Comparison of ENCODE assay signal across 31 cellular contexts in the genomic region with DNA sequence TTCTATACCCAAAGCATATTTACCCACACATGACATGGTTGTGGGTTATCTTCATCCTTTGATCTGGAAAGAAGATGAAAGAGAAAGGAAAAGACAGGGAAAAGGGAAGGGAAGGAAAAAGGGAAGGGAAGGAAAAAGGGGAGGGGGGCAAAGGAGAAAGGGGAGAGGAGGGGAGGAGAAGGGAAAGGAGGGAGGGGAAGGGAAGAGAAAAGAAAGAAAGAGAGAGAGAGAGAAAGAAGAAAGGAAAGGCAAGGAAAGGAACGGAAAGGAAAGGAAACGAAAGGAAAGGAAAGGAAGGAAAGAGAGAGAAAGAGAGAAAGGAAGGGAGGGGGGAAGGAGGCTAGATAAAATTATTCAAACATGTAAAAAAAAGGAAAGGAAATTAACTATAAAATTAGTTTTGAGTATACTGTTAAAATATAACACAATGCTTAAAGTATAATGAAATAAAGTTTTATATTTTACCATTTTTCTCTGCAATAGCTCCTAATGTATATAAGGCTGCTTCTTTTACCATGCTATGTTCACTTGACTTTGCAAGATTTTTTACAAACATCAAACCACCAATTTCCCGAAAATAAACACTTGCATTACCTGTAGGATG. TPM values are rescaled to one million over a fixed set of nuclear protein-coding genes. Genes with fewer than 3 reads are reported as not detected.
"Had no signal": no experiment of that assay in that cellular context is flagged by ENCODE, and none has a peak within 500 bp of the region (broad histone marks: within the 10 kb centered on the region; RNA-seq: fewer than 3 reads in every experiment).

No MANE protein-coding gene starts in this region.

- H3K9me3 ChIP-seq: esophagus muscularis mucosa, gastrocnemius medialis, heart right ventricle, left lung, lower lobe of right lung, mucosa of descending colon had no signal

- H3K27ac ChIP-seq: coronary artery, dorsolateral prefrontal cortex, esophagus muscularis mucosa, gastrocnemius medialis, heart right ventricle, left lung, lower lobe of right lung had no signal

- ATAC-seq: effector memory CD8-positive, alpha-beta T cell; gastrocnemius medialis; heart right ventricle; left cardiac atrium; left lung; left ventricle myocardium superior; lower lobe of right lung; mucosa of descending colon had no signal

- H3K9me3 Mint-ChIP-seq: effector memory CD8-positive, alpha-beta T cell; endodermal cell; naive B cell had no signal

- DNase-seq: dermis blood vessel endothelial cell; dorsolateral prefrontal cortex; effector CD4-positive, alpha-beta T cell; effector memory CD8-positive, alpha-beta T cell; endodermal cell; foreskin fibroblast; foreskin melanocyte; gastrocnemius medialis; glutamatergic neuron; head of caudate nucleus; heart right ventricle; hippocampal formation; left cardiac atrium; left lung; left ventricle myocardium superior; lower lobe of right lung; mesenchymal stem cell; mucosa of descending colon; naive B cell had no signal

- H3K4me1 Mint-ChIP-seq: endodermal cell, mesothelial cell of epicardium, naive B cell had no signal

- H3K4me3 Mint-ChIP-seq: effector memory CD8-positive, alpha-beta T cell; endodermal cell; mesothelial cell of epicardium; naive B cell had no signal

- H3K27ac Mint-ChIP-seq: effector memory CD8-positive, alpha-beta T cell; endodermal cell; mesothelial cell of epicardium; naive B cell had no signal

- H3K27me3 ChIP-seq: dorsolateral prefrontal cortex, gastrocnemius medialis, left lung had no signal

- H3K36me3 Mint-ChIP-seq: mesothelial cell of epicardium, naive B cell had no signal

- H3K36me3 ChIP-seq: esophagus muscularis mucosa, gastrocnemius medialis, heart right ventricle, left lung, lower lobe of right lung had no signal

- H3K4me1 ChIP-seq: esophagus muscularis mucosa, gastrocnemius medialis, heart right ventricle, left lung, lower lobe of right lung had no signal

- H3K27me3 Mint-ChIP-seq: effector memory CD8-positive, alpha-beta T cell; naive B cell had no signal

- FAIRE-seq: keratinocyte had no signal

- H3K4me3 ChIP-seq: coronary artery, dorsolateral prefrontal cortex, esophagus muscularis mucosa, gastrocnemius medialis, heart right ventricle, left lung, lower lobe of right lung, mucosa of descending colon had no signal

RNA-seq across cellular contexts. Expression of a gene that starts 11.2 kb away (rescaled TPM):
- total RNA-seq: endodermal cell, epithelial cell of proximal tubule, esophagus muscularis mucosa, gastrocnemius medialis, glomerular endothelial cell, kidney epithelial cell, left cardiac atrium, left lung, left ventricle myocardium superior, lower lobe of right lung, mesenteric fat pad, myocyte had no signal
- polyA plus RNA-seq: esophagus, heart right ventricle had no signal

RNA-seq across cellular contexts. Expression of a gene that starts 54.0 kb away (rescaled TPM):
- total RNA-seq: dermis blood vessel endothelial cell, endodermal cell, glomerular endothelial cell, heart right ventricle, kidney epithelial cell, left cardiac atrium, left lung, left ventricle myocardium superior, lower leg skin, lower lobe of right lung, lung microvascular endothelial cell, mesenteric fat pad, mesothelial cell of epicardium had no signal
- polyA plus RNA-seq: heart right ventricle, keratinocyte had no signal
